8 cellular contexts compared by ENCODE assay signal in genomic region chr15:85750319-85750806, GRCh38. TPM values are rescaled to one million over a fixed set of nuclear protein-coding genes. Genes with fewer than 3 reads are reported as not detected.
A peak's percentile ranks its signal among the peaks of the same experiment; 100 is the strongest.
DNase-seq lines count a peak whose midpoint lies in the region; ATAC-seq and TF ChIP-seq lines count a peak whose summit lies in the region.

No MANE protein-coding gene starts in this region.

- peak overlapping the region; percentile 17 for H3K56ac ChIP-seq in mesendoderm (ENCODE audit: low read length)

- H3K79me1 ChIP-seq in mesendoderm (ENCODE audit: low read length): no peaks in the 10 kb centered on the region

- H3F3A ChIP-seq in MM.1S (ENCODE audit: insufficient read depth, low read length): no peaks in the 10 kb centered on the region

- H3K4me2 ChIP-seq in mesendoderm (ENCODE audit: low read length) (no peak overlapping the region), MM.1S (ENCODE audit: low read depth, low read length) (no peak overlapping the region)

- H3K79me2 ChIP-seq in mesendoderm (ENCODE audit: control insufficient read depth, insufficient read depth, low read length) (no peaks in the 10 kb centered on the region), MM.1S (ENCODE audit: low read length) (no peaks in the 10 kb centered on the region)

- CTCF ChIA-PET in T-cell (lab: Charles Lee): interaction anchor here (0.5 to 0.6 kb wide), 2 partner anchors 230 to 1224 kb away, joined by 3 to 10 read pairs; no protein-coding TSS in a partner anchor

- no peak overlapping the region for H3K4ac ChIP-seq in mesendoderm (ENCODE audit: low read depth, low read length)

- H3K36me3 ChIP-seq in mesendoderm (ENCODE audit: control insufficient read depth, insufficient read depth, low read length) (peaks cover 1% of the 10 kb centered on the region), suprapubic skin (peaks cover 35% of the 10 kb centered on the region), MM.1S (replicated peaks; ENCODE audit: insufficient read depth, low read length) (no peaks in the 10 kb centered on the region)

- no peak for TF ChIP-seq EP300 in suprapubic skin (IDR thresholded peaks at IDR 0.05)

- H3K27ac ChIP-seq in mesendoderm (ENCODE audit: low read depth, low read length): no peak overlapping the region
- H3K27ac ChIP-seq in suprapubic skin: peak overlapping the region; percentile 24
- H3K27ac ChIP-seq in MM.1S (ENCODE audit: low read length): no peak overlapping the region

- H3K27me3 Mint-ChIP-seq in T-cell: no peaks in the 10 kb centered on the region
- no peaks in the 10 kb centered on the region for H3K27me3 Mint-ChIP-seq in effector memory CD8-positive, alpha-beta T cell

- H3K9ac ChIP-seq in mesendoderm (ENCODE audit: low read length) (no peak overlapping the region), MM.1S (ENCODE audit: low read length) (no peak overlapping the region)

- no peak overlapping the region for H4K5ac ChIP-seq in mesendoderm (ENCODE audit: low read length)

- H3K18ac ChIP-seq in mesendoderm (ENCODE audit: low read length): no peak overlapping the region

- no peak overlapping the region for H2AK5ac ChIP-seq in mesendoderm (ENCODE audit: low read length)

- no peak overlapping the region for H4K8ac ChIP-seq in mesendoderm (ENCODE audit: low read depth, low read length)

- H2BK15ac ChIP-seq in mesendoderm (replicated peaks; ENCODE audit: low read depth): no peak overlapping the region

- DNase-seq in T-cell (no peak), mesendoderm (peak; percentile 32), suprapubic skin (ENCODE audit: low spot score in 2 of 2) (peak in 1 of 2 donors; percentile 81), NCI-H1092 treated with DMSO at 0.1 percent for 48 hours (lab: John Stamatoyannopoulos, UW) (no peak), NCI-H526 (lab: John Stamatoyannopoulos, UW) (no peak), MM.1S (no peak)
- no peak for DNase-seq in effector memory CD8-positive, alpha-beta T cell

- no peak for TF ChIP-seq POLR2A in suprapubic skin (IDR thresholded peaks at IDR 0.05)

- no peak overlapping the region for H2BK120ac ChIP-seq in mesendoderm (ENCODE audit: low read depth, low read length)

- TF ChIP-seq CTCF in suprapubic skin (IDR thresholded peaks at IDR 0.05): no peak
- TF ChIP-seq CTCF in MM.1S (IDR thresholded peaks at IDR 0.05; ENCODE audit: low read length): no peak

- peak overlapping the region; percentile 52 to 70 for H3K27ac Mint-ChIP-seq in T-cell
- H3K27ac Mint-ChIP-seq in effector memory CD8-positive, alpha-beta T cell: peak overlapping the region; percentile 80 to 92

- peaks cover 32 to 40% (median 36%) of the 10 kb centered on the region in 3 donors for H3K4me1 Mint-ChIP-seq in T-cell
- H3K4me1 Mint-ChIP-seq in effector memory CD8-positive, alpha-beta T cell (ENCODE audit: low read depth in 2 of 2): peaks cover 13 to 19% of the 10 kb centered on the region in 2 donors

- H3K4me3 ChIP-seq in mesendoderm (ENCODE audit: low read length) (no peak overlapping the region), suprapubic skin (peak overlapping the region; percentile 23), MM.1S (ENCODE audit: low read length) (no peak overlapping the region)

- peaks cover 1% of the 10 kb centered on the region for H3K4me1 ChIP-seq in mesendoderm (ENCODE audit: control insufficient read depth, low read depth, low read length)
- peaks cover 60% of the 10 kb centered on the region for H3K4me1 ChIP-seq in suprapubic skin
- H3K4me1 ChIP-seq in MM.1S (ENCODE audit: low read length): no peaks in the 10 kb centered on the region

- H4K20me1 ChIP-seq in MM.1S (ENCODE audit: insufficient read depth, low read length): no peaks in the 10 kb centered on the region

- peaks cover 15% of the 10 kb centered on the region for H3K36me3 Mint-ChIP-seq in T-cell
- H3K36me3 Mint-ChIP-seq in effector memory CD8-positive, alpha-beta T cell (ENCODE audit: insufficient read depth): peaks cover 66% of the 10 kb centered on the region

- H3K9me3 ChIP-seq in suprapubic skin (no peaks in the 10 kb centered on the region), MM.1S (replicated peaks; ENCODE audit: insufficient read depth, low read length) (no peaks in the 10 kb centered on the region)

- no peak overlapping the region for H3K23ac ChIP-seq in mesendoderm (ENCODE audit: low read length)

- H3K4me3 Mint-ChIP-seq in T-cell: no peak overlapping the region
- H3K4me3 Mint-ChIP-seq in effector memory CD8-positive, alpha-beta T cell: no peak overlapping the region

- H2BK5ac ChIP-seq in mesendoderm (ENCODE audit: low read length): no peak overlapping the region

- ATAC-seq in T-cell (replicated peaks in 1 of 4) (peak in 2 of 4 experiments; percentile 7 to 25), GM19452 (IDR thresholded peaks at IDR 0.05; ENCODE audit: unreplicated experiment) (no peak)
- no peak for ATAC-seq in effector memory CD8-positive, alpha-beta T cell (replicated peaks)

- H3K27me3 ChIP-seq in mesendoderm (ENCODE audit: insufficient read depth, low read length, poor library complexity): no peaks in the 10 kb centered on the region
- no peaks in the 10 kb centered on the region for H3K27me3 ChIP-seq in suprapubic skin
- H3K27me3 ChIP-seq in MM.1S (replicated peaks; ENCODE audit: insufficient read depth, low read length): no peaks in the 10 kb centered on the region

- no peak overlapping the region for H2AFZ ChIP-seq in MM.1S (ENCODE audit: low read length)

- no CpG with 5 or more reads among the region's 13 CpGs for WGBS in mesendoderm (ENCODE audit: extremely low coverage, insufficient coverage, low lambda C conversion rate)
- WGBS in suprapubic skin: 23% methylated on average over 10 of the region's 13 CpGs

- POLR2A ChIA-PET in T-cell (lab: Charles Lee): interaction anchor here in 1 of 2 donors (1.1 kb wide), 1 partner anchor 42 kb away, joined by 3 read pairs; no protein-coding TSS in a partner anchor

- H3K9me2 ChIP-seq in MM.1S (replicated peaks; ENCODE audit: insufficient read depth, low read length): no peaks in the 10 kb centered on the region

- no peaks in the 10 kb centered on the region for H3K9me3 Mint-ChIP-seq in T-cell
- no peaks in the 10 kb centered on the region for H3K9me3 Mint-ChIP-seq in effector memory CD8-positive, alpha-beta T cell

RNA-seq across cellular contexts. Expression of gene KLHL25, which starts 44.4 kb away (rescaled TPM):
- total RNA-seq in T-cell (10 to 100 TPM in 4 of 5 donors, 1 to 10 TPM in 1; 7.9 to 16.7 (median 13.6) TPM), suprapubic skin (10 to 100 TPM; 14.4 to 24.8 (median 18.5) TPM)
- polyA plus RNA-seq in mesendoderm (2013, experiment 1 of 2): 4.3 TPM
- polyA plus RNA-seq in mesendoderm (2013, experiment 2 of 2): 4.4 TPM
